ENCODE assay signal across 9 cellular contexts in the genomic region with DNA sequence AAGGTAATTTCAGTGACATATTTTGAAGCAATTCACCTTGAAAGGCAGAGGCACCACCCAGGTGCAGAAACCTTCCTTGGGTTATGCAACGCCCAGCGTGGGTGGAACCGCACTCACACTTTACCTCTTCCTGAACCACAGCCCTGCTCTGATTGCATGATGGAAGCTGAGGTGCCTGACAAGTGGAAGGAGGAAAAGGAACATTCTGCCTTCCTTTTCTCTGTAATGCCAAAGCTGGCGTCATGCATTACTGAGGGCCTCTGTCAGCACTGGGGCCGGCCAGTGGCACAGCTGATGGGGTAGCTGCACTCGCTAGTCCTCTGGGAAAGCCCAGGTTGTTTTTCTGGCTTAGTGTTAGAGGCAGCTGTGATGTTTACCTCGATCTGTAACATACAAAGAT.
DNase-seq lines count a peak whose midpoint lies in the region; ATAC-seq, FAIRE-seq and TF ChIP-seq lines count a peak whose summit lies in the region.
"Had no signal": no experiment of that assay in that cellular context is flagged by ENCODE, and none has a peak within 500 bp of the region (broad histone marks: within the 10 kb centered on the region; RNA-seq: fewer than 3 reads in every experiment).

No MANE protein-coding gene starts in this region.

- H3K9me3 Mint-ChIP-seq in T-cell = peaks cover 0 to 4% (median 3%) of the 10 kb centered on the region in 3 donors
- peaks cover 0 to 2% of the 10 kb centered on the region in 2 donors for H3K9me3 Mint-ChIP-seq in effector memory CD8-positive, alpha-beta T cell

- H3K4me1 ChIP-seq in gastrocnemius medialis = peaks cover 73 to 78% of the 10 kb centered on the region in 2 donors

- peak overlapping the region; percentile 95 to 96 for H3K27ac Mint-ChIP-seq in T-cell
- H3K27ac Mint-ChIP-seq in effector memory CD8-positive, alpha-beta T cell = peak overlapping the region in 1 of 2 donors; percentile 51

- POLR2A ChIA-PET in T-cell (lab: Charles Lee) = no interaction called here

- peak overlapping the region; percentile 77 to 91 (median 80) for H3K27ac ChIP-seq in gastrocnemius medialis

- DNase-seq in T-cell (peak in 32 of 34 experiments; percentile 6 to 72 (median 38)), gastrocnemius medialis (peak; percentile 82 to 83), HTR-8/SVneo (ENCODE audit: insufficient read length, low spot score) (no peak), activated gamma-delta T cell treated with Interleukin-2 at 50 U/mL for 16 hours (no peak), GOT3 (lab: John Stamatoyannopoulos, UW) (no peak)
- peak in 1 of 3 experiments; percentile 9 for DNase-seq in effector memory CD8-positive, alpha-beta T cell

- TF ChIP-seq CTCF in gastrocnemius medialis (IDR thresholded peaks at IDR 0.05 in 4 of 5, conservative IDR thresholded peaks at IDR 0.05 in 1 of 5) = no peak

- H3K4me1 Mint-ChIP-seq in T-cell = peaks cover 36 to 62% (median 48%) of the 10 kb centered on the region in 3 donors
- peaks cover 0 to 24% of the 10 kb centered on the region in 2 donors for H3K4me1 Mint-ChIP-seq in effector memory CD8-positive, alpha-beta T cell (ENCODE audit: low read depth in 2 of 2)

- H3K4me3 Mint-ChIP-seq in T-cell = peak overlapping the region in 2 of 3 donors; percentile 42 to 70
- peak overlapping the region in 1 of 2 donors; percentile 44 for H3K4me3 Mint-ChIP-seq in effector memory CD8-positive, alpha-beta T cell

- ATAC-seq in GM21360 (IDR thresholded peaks at IDR 0.05; ENCODE audit: unreplicated experiment) = peak; percentile 48
- ATAC-seq in T-cell (replicated peaks in 1 of 4) = peak; percentile 74 to 95 (median 86)
- ATAC-seq in effector memory CD8-positive, alpha-beta T cell (replicated peaks) = peak; percentile 75
- peak; percentile 62 to 63 for ATAC-seq in gastrocnemius medialis
- no peak for ATAC-seq in HG03571 (IDR thresholded peaks at IDR 0.05; ENCODE audit: unreplicated experiment)

- H3K36me3 ChIP-seq in gastrocnemius medialis = no peaks in the 10 kb centered on the region

- TF ChIP-seq POLR2A in gastrocnemius medialis (IDR thresholded peaks at IDR 0.05) = peak; percentile 32 to 33

- H3K27me3 ChIP-seq in gastrocnemius medialis = no peaks in the 10 kb centered on the region

- no peak for FAIRE-seq in HTR-8/SVneo (lab: Jason Lieb, UNC)

- H3K4me3 ChIP-seq in gastrocnemius medialis = no peak overlapping the region
- H3K4me3 ChIP-seq: skin epidermis had no signal

- H3K36me3 Mint-ChIP-seq in T-cell = peaks cover 3% of the 10 kb centered on the region
- H3K36me3 Mint-ChIP-seq in effector memory CD8-positive, alpha-beta T cell (ENCODE audit: insufficient read depth) = no peaks in the 10 kb centered on the region

- in situ Hi-C loops in gastrocnemius medialis (cut with MboI; ENCODE audit: low sequenced_read_pairs in 4 of 4) = no loop called here

- H3K9me3 ChIP-seq in gastrocnemius medialis = peaks cover 0 to 5% (median 0%) of the 10 kb centered on the region in 3 donors

- intact Hi-C loops in gastrocnemius medialis (cut with DNase I; ENCODE audit: low total_unique reads) = loop anchor here (2.0 to 10.0 kb wide), 3 partner anchors 56 to 686 kb away; a partner anchor contains a TSS

- no peaks in the 10 kb centered on the region for H3K27me3 Mint-ChIP-seq in T-cell
- H3K27me3 Mint-ChIP-seq in effector memory CD8-positive, alpha-beta T cell = peaks cover 9 to 19% of the 10 kb centered on the region in 2 donors

- CTCF ChIA-PET in T-cell (lab: Charles Lee) = interaction anchor here in 1 of 2 donors (1.6 kb wide), 1 partner anchor 11 kb away, joined by 5 read pairs; no protein-coding TSS in a partner anchor

Comparison
In these comparisons a context has a peak if more than half of its experiments do, and no peak if none do; other contexts are left out.
1. DNase-seq: peak in T-cell (32 of 34) and gastrocnemius medialis (2 of 2); none in HTR-8/SVneo (single experiment), activated gamma-delta T cell treated with Interleukin-2 at 50 U/mL for 16 hours (single experiment) and GOT3 (single experiment).